Comparison of ENCODE assay signal across 1 cellular context in genomic region chr2:39991298-39991697, GRCh38.
TF ChIP-seq lines count a peak whose summit lies in the region.

No MANE protein-coding gene starts in this region.

TF ChIP-seq in GM23338, 12 proteins besides CTCF, POLR2A, EP300 and RAD21 (continued from another document):
- TF ChIP-seq REST (IDR thresholded peaks at IDR 0.05; ENCODE audit: unreplicated experiment) (no peak), NANOG (IDR thresholded peaks at IDR 0.05; ENCODE audit: borderline replicate concordance) (no peak), STAT1 (IDR thresholded peaks at IDR 0.05; ENCODE audit: unreplicated experiment) (no peak), EZH2phosphoT487 (IDR thresholded peaks at IDR 0.05; ENCODE audit: unreplicated experiment) (no peak), POLR2AphosphoS5 (IDR thresholded peaks at IDR 0.05; ENCODE audit: low read depth) (no peak), ETS1 (IDR thresholded peaks at IDR 0.05) (no peak)
